ENCODE assay signal across 8 cellular contexts in genomic region chr11:10540915-10541591, GRCh38. TPM values are rescaled to one million over a fixed set of nuclear protein-coding genes. Genes with fewer than 3 reads are reported as not detected.
DNase-seq lines count a peak whose midpoint lies in the region; ATAC-seq and TF ChIP-seq lines count a peak whose summit lies in the region.

A gene with protein sequence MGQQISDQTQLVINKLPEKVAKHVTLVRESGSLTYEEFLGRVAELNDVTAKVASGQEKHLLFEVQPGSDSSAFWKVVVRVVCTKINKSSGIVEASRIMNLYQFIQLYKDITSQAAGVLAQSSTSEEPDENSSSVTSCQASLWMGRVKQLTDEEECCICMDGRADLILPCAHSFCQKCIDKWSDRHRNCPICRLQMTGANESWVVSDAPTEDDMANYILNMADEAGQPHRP (minus strand): TSS chr11:10541187. CDS start chr11:10534158, 7,029 bp downstream.

- ATAC-seq in GM19351 (IDR thresholded peaks at IDR 0.05; ENCODE audit: unreplicated experiment) (peak; percentile 96), HG03521 (IDR thresholded peaks at IDR 0.05; ENCODE audit: unreplicated experiment) (peak; percentile 98)

- H3K27me3 Mint-ChIP-seq in CD14-positive monocyte (ENCODE audit: low read depth in 3 of 3): no peaks in the 10 kb centered on the region
- no peaks in the 10 kb centered on the region for H3K27me3 Mint-ChIP-seq in activated CD4-positive, alpha-beta memory T cell treated with anti-CD3 and anti-CD28 coated beads for 36 hours

- peaks cover 0 to under 1% of the 10 kb centered on the region in 2 donors for H3K36me3 Mint-ChIP-seq in CD14-positive monocyte
- no peaks in the 10 kb centered on the region for H3K36me3 Mint-ChIP-seq in activated CD4-positive, alpha-beta memory T cell treated with anti-CD3 and anti-CD28 coated beads for 36 hours

- POLR2A ChIA-PET in activated CD4-positive, alpha-beta memory T cell treated with anti-CD3 and anti-CD28 coated beads for 36 hours (lab: Charles Lee): interaction anchor here (0.6 to 2.4 kb wide), 14 partner anchors 17 to 268 kb away, joined by 3 to 20 read pairs (median 3); partner anchors contain the start of genes AMPD3, CTR9 and EIF4G2

- DNase-seq in CD14-positive monocyte (ENCODE audit: low spot score) (peak; percentile 92), NCI-H69 (lab: John Stamatoyannopoulos, UW) (peak; percentile 99), dorsolateral prefrontal cortex (peak; percentile 90 to 97 (median 94)), lower leg skin (ENCODE audit: low spot score in 2 of 2) (peak; percentile 93 to 99)
- DNase-seq in activated CD4-positive, alpha-beta memory T cell treated with anti-CD3 and anti-CD28 coated beads for 36 hours: peak; percentile 97
- peak; percentile 83 to 98 (median 87) for DNase-seq in stimulated activated CD4-positive, alpha-beta T cell treated with anti-CD3 and anti-CD28 coated beads, TNF-alpha, amount 100 ng/mL, for 1 hour (ENCODE audit: low read depth in 3 of 3, low spot score in 1 of 3)

- H3K27ac Mint-ChIP-seq in CD14-positive monocyte: peak within 1 kb of the TSS; percentile 88 to 93 (median 91)
- H3K27ac Mint-ChIP-seq in activated CD4-positive, alpha-beta memory T cell treated with anti-CD3 and anti-CD28 coated beads for 36 hours: peak within 1 kb of the TSS; percentile 40

- peak within 1 kb of the TSS; percentile 90 to 94 for H3K4me3 Mint-ChIP-seq in CD14-positive monocyte
- peak within 1 kb of the TSS; percentile 90 for H3K4me3 Mint-ChIP-seq in activated CD4-positive, alpha-beta memory T cell treated with anti-CD3 and anti-CD28 coated beads for 36 hours

- TF ChIP-seq CTCF in CD14-positive monocyte (IDR thresholded peaks at IDR 0.05) (peak; percentile 90), dorsolateral prefrontal cortex (IDR thresholded peaks at IDR 0.05 in 54 of 56, conservative IDR thresholded peaks at IDR 0.05 in 2 of 56; ENCODE audit: low read depth in 1 of 56, partially characterized antibody in 56 of 56) (peak; percentile 64 to 95 (median 89)), lower leg skin (IDR thresholded peaks at IDR 0.05) (peak in 1 of 3 donors; percentile 77)

- H3K27ac ChIP-seq in dorsolateral prefrontal cortex: peak within 1 kb of the TSS; percentile 51 to 96 (median 91)

- 0 to 1% methylated on average over 25 to 37 of the region's 54 CpGs for WGBS in lower leg skin, 2 donors

- TF ChIP-seq POLR2A in lower leg skin (IDR thresholded peaks at IDR 0.05): peak in 1 of 2 donors; percentile 64

- H3K9me3 Mint-ChIP-seq in CD14-positive monocyte: peaks cover 7 to 13% (median 10%) of the 10 kb centered on the region in 7 donors
- H3K9me3 Mint-ChIP-seq in activated CD4-positive, alpha-beta memory T cell treated with anti-CD3 and anti-CD28 coated beads for 36 hours: no peaks in the 10 kb centered on the region

- H3K27me3 ChIP-seq in dorsolateral prefrontal cortex: no peaks in the 10 kb centered on the region

- CTCF ChIA-PET in activated CD4-positive, alpha-beta memory T cell treated with anti-CD3 and anti-CD28 coated beads for 36 hours (lab: Charles Lee): interaction anchor here (0.6 to 3.1 kb wide), 59 partner anchors 9 to 268 kb away, joined by 3 to 74 read pairs (median 4); partner anchors contain the start of genes AMPD3, CTR9 and EIF4G2

- intact Hi-C loops in CD14-positive monocyte (cut with micrococcal nuclease): loop anchor here (5.0 to 10.0 kb wide), 4 partner anchors 41 to 196 kb away; no protein-coding TSS in a partner anchor
- intact Hi-C loops in activated CD4-positive, alpha-beta memory T cell treated with anti-CD3 and anti-CD28 coated beads for 36 hours (cut with micrococcal nuclease): loop anchor here (1.0 to 5.0 kb wide), 4 partner anchors 82 to 202 kb away; no protein-coding TSS in a partner anchor
- intact Hi-C loops in dorsolateral prefrontal cortex (cut with DNase I): loop anchor here (5.0 to 10.0 kb wide), 4 partner anchors 101 to 196 kb away; no protein-coding TSS in a partner anchor
- intact Hi-C loops in lower leg skin (cut with DNase I; ENCODE audit: low total_unique reads): no loop called here

- H3K4me3 ChIP-seq in dorsolateral prefrontal cortex: peak within 1 kb of the TSS; percentile 63 to 99 (median 91)
- H3K4me3 ChIP-seq in lower leg skin (ENCODE audit: low read depth, poor library complexity, severe bottlenecking): peak within 1 kb of the TSS; percentile 79

- peaks cover 34% of the 10 kb centered on the region for H3K4me1 Mint-ChIP-seq in CD14-positive monocyte
- H3K4me1 Mint-ChIP-seq in activated CD4-positive, alpha-beta memory T cell treated with anti-CD3 and anti-CD28 coated beads for 36 hours (ENCODE audit: low read depth): peaks cover 12% of the 10 kb centered on the region

RNA-seq across cellular contexts. Expression of the gene that starts here (rescaled TPM):
- polyA plus RNA-seq in CD14-positive monocyte: 100 to 1,000 TPM in 1 of 2 donors, 10 to 100 TPM in 1; 98.3 to 114 TPM
- 10 to 100 TPM; 17.9 to 18.7 TPM for total RNA-seq in activated CD4-positive, alpha-beta memory T cell treated with anti-CD3 and anti-CD28 coated beads for 36 hours
- 100 to 1,000 TPM in 15 of 120 experiments, 10 to 100 TPM in 105; 47.2 to 142 (median 77.9) TPM for total RNA-seq in dorsolateral prefrontal cortex
- total RNA-seq in lower leg skin: 10 to 100 TPM; 70.6 to 74.9 (median 74.2) TPM

Comparison
In these comparisons a context has a peak if more than half of its experiments do, and no peak if none do; other contexts are left out.
1. Peak in every context shown above with its lines: DNase-seq, ATAC-seq, H3K4me3 ChIP-seq and H3K27ac ChIP-seq.